25 cellular contexts compared by ENCODE assay signal in genomic region chr11:62811659-62812058, GRCh38. TPM values are rescaled to one million over a fixed set of nuclear protein-coding genes. Genes with fewer than 3 reads are reported as not detected.
A peak's percentile ranks its signal among the peaks of the same experiment; 100 is the strongest.
DNase-seq lines count a peak whose midpoint lies in the region; ATAC-seq and TF ChIP-seq lines count a peak whose summit lies in the region.
"Had no signal": no experiment of that assay in that cellular context is flagged by ENCODE, and none has a peak within 500 bp of the region (broad histone marks: within the 10 kb centered on the region; RNA-seq: fewer than 3 reads in every experiment).

No MANE protein-coding gene starts in this region.

- H3K36me3 ChIP-seq in WERI-Rb-1 = peaks cover 14% of the 10 kb centered on the region
- H3K36me3 ChIP-seq in naive thymus-derived CD4-positive, alpha-beta T cell (ENCODE audit: control insufficient read depth in 2 of 3, insufficient read depth in 3 of 3, low read length in 3 of 3) = peaks cover 0 to 7% (median 0%) of the 10 kb centered on the region in 3 experiments
- H3K36me3 ChIP-seq: HAP-1 had no signal

- H3K27ac ChIP-seq in 22Rv1 = peak overlapping the region; percentile 18; the same call in 1 of the 2 replicates
- no peak overlapping the region for H3K27ac ChIP-seq in WERI-Rb-1
- H3K27ac ChIP-seq in naive thymus-derived CD4-positive, alpha-beta T cell (ENCODE audit: low read depth, low read length) = no peak overlapping the region
- H3K27ac ChIP-seq: SK-N-MC had no signal

- H3K27ac Mint-ChIP-seq in naive thymus-derived CD4-positive, alpha-beta T cell = peak overlapping the region in 6 of 9 donors; percentile 4 to 44 (median 21)
- peak overlapping the region in 1 of 6 donors; percentile 23 for H3K27ac Mint-ChIP-seq in immature natural killer cell

- peaks cover 0 to 13% (median under 1%) of the 10 kb centered on the region in 7 donors for H3K4me1 Mint-ChIP-seq in naive thymus-derived CD4-positive, alpha-beta T cell
- H3K4me1 Mint-ChIP-seq in immature natural killer cell = no peaks in the 10 kb centered on the region

- H3K27me3 ChIP-seq in WERI-Rb-1 (ENCODE audit: insufficient read depth, low read depth, severe bottlenecking) = no peaks in the 10 kb centered on the region
- H3K27me3 ChIP-seq in naive thymus-derived CD4-positive, alpha-beta T cell (ENCODE audit: control insufficient read depth in 2 of 2, insufficient read depth in 2 of 2, low read length in 2 of 2) = no peaks in the 10 kb centered on the region
- H3K27me3 ChIP-seq: BLaER1 treated with 17β-estradiol and CSF1 and Interleukin-3, amounts not matched to agents 10 nM and 100 nM had no signal

- H3K9me3 ChIP-seq in WERI-Rb-1 (ENCODE audit: severe bottlenecking) = no peaks in the 10 kb centered on the region
- H3K9me3 ChIP-seq in naive thymus-derived CD4-positive, alpha-beta T cell (ENCODE audit: control insufficient read depth in 2 of 3, low read length in 3 of 3) = no peaks in the 10 kb centered on the region
- H3K9me3 ChIP-seq: BLaER1 treated with 17β-estradiol and CSF1 and Interleukin-3, amounts not matched to agents 10 nM and 100 nM; HAP-1 had no signal

- CTCF ChIA-PET in naive thymus-derived CD4-positive, alpha-beta T cell (lab: Charles Lee) = interaction anchor here (0.6 kb wide), 3 partner anchors 19 to 189 kb away, joined by 3 to 9 read pairs (median 3); no protein-coding TSS in a partner anchor

- DNase-seq in NCI-H82 (lab: John Stamatoyannopoulos, UW) (peak; percentile 40), NCI-H82 treated with DMSO at 0.1 percent for 48 hours (lab: John Stamatoyannopoulos, UW; ENCODE audit: unreplicated experiment) (no peak), WERI-Rb-1 (peak; percentile 18), omental fat pad (ENCODE audit: low spot score) (no peak), KBM-7 (no peak), immature natural killer cell (no peak)
- DNase-seq in naive thymus-derived CD4-positive, alpha-beta T cell = no peak
- DNase-seq: CD4-positive, alpha-beta memory T cell; COR-L47; GOT3; NCI-H1092; NCI-H1436; NCI-H187; NCI-H2081 treated with DMSO at 0.1 percent for 48 hours; NCI-H2171 treated with DMSO at 0.1 percent for 48 hours; NCI-H345; NCI-H510A treated with DMSO at 0.1 percent for 48 hours; SIG-M5 had no signal

- no peaks in the 10 kb centered on the region for H3K4me1 ChIP-seq in naive thymus-derived CD4-positive, alpha-beta T cell (ENCODE audit: control insufficient read depth in 2 of 2, insufficient read depth in 2 of 2, low read length in 2 of 2)
- H3K4me1 ChIP-seq: HAP-1 had no signal

- H3K4me3 ChIP-seq in WERI-Rb-1 (ENCODE audit: low read depth, low read length) = no peak overlapping the region
- H3K4me3 ChIP-seq in naive thymus-derived CD4-positive, alpha-beta T cell (ENCODE audit: low read length) = no peak overlapping the region
- H3K4me3 ChIP-seq: BLaER1 treated with 17β-estradiol and CSF1 and Interleukin-3, amounts not matched to agents 10 nM and 100 nM; HAP-1; SK-N-MC had no signal

- in situ Hi-C loops in KBM-7 (cut with MboI; ENCODE audit: low pct_unique_long_range_greater_than_20kb, low sequenced_read_pairs) = no loop called here

- peaks cover 0 to 4% (median 0%) of the 10 kb centered on the region in 5 donors for H3K36me3 Mint-ChIP-seq in naive thymus-derived CD4-positive, alpha-beta T cell
- H3K36me3 Mint-ChIP-seq in immature natural killer cell = peaks cover 0 to 4% (median 3%) of the 10 kb centered on the region in 3 donors

- no peaks in the 10 kb centered on the region for H3K27me3 Mint-ChIP-seq in naive thymus-derived CD4-positive, alpha-beta T cell
- peaks cover 0 to 4% (median 2%) of the 10 kb centered on the region in 3 donors for H3K27me3 Mint-ChIP-seq in immature natural killer cell (ENCODE audit: low read depth in 3 of 3)
- H3K27me3 Mint-ChIP-seq: CD4-positive, alpha-beta memory T cell had no signal

- TF ChIP-seq CTCF in 22Rv1 (IDR thresholded peaks at IDR 0.05) = no peak
- TF ChIP-seq CTCF in WERI-Rb-1 (IDR thresholded peaks at IDR 0.05; ENCODE audit: low read depth, low read length) = no peak
- TF ChIP-seq CTCF in omental fat pad (IDR thresholded peaks at IDR 0.05) = no peak

- H3K4me3 Mint-ChIP-seq in naive thymus-derived CD4-positive, alpha-beta T cell = no peak overlapping the region
- H3K4me3 Mint-ChIP-seq in immature natural killer cell = no peak overlapping the region

- intact Hi-C loops in naive thymus-derived CD4-positive, alpha-beta T cell (cut with micrococcal nuclease) = no loop called here

- no peak for ATAC-seq in naive thymus-derived CD4-positive, alpha-beta T cell
- no peak for ATAC-seq in omental fat pad (ENCODE audit: low FRiP score)

- H3K9me3 Mint-ChIP-seq in naive thymus-derived CD4-positive, alpha-beta T cell = no peaks in the 10 kb centered on the region
- no peaks in the 10 kb centered on the region for H3K9me3 Mint-ChIP-seq in immature natural killer cell
- H3K9me3 Mint-ChIP-seq: CD4-positive, alpha-beta memory T cell had no signal

- POLR2A ChIA-PET in naive thymus-derived CD4-positive, alpha-beta T cell (lab: Charles Lee) = interaction anchor here (0.6 to 1.5 kb wide), 7 partner anchors 10 to 38 kb away, joined by 3 to 4 read pairs (median 3); partner anchors contain the start of gene STX5

RNA-seq across cellular contexts. Expression of gene NXF1, which starts 6.4 kb away (rescaled TPM):
- total RNA-seq in naive thymus-derived CD4-positive, alpha-beta T cell = 100 to 1,000 TPM in 4 of 5 experiments, 10 to 100 TPM in 1; 92.1 to 421 (median 195) TPM
- polyA plus RNA-seq in naive thymus-derived CD4-positive, alpha-beta T cell = 100 to 1,000 TPM in 1 of 2 donors, 10 to 100 TPM in 1; 66.9 to 106 TPM
- 100 to 1,000 TPM in 1 of 4 donors, 10 to 100 TPM in 3; 51.9 to 101 (median 78.3) TPM for total RNA-seq in omental fat pad
- polyA plus RNA-seq in immature natural killer cell = 10 to 100 TPM; 42.9 to 73.3 (median 66.0) TPM

RNA-seq across cellular contexts. Expression of gene TMEM223, which starts 19.9 kb away (rescaled TPM):
- total RNA-seq in naive thymus-derived CD4-positive, alpha-beta T cell = 10 to 100 TPM in 3 of 5 experiments, 1 to 10 TPM in 2; 6.3 to 24.5 (median 21.0) TPM
- polyA plus RNA-seq in naive thymus-derived CD4-positive, alpha-beta T cell = 10 to 100 TPM; 58.5 to 60.4 TPM
- total RNA-seq in omental fat pad = 10 to 100 TPM; 20.8 to 45.1 (median 30.3) TPM
- polyA plus RNA-seq in immature natural killer cell = 10 to 100 TPM; 47.9 to 69.7 (median 63.2) TPM

RNA-seq across cellular contexts. Expression of gene STX5, which starts 20.2 kb away (rescaled TPM):
- 100 to 1,000 TPM in 2 of 5 experiments, 10 to 100 TPM in 3; 47.0 to 152 (median 57.3) TPM for total RNA-seq in naive thymus-derived CD4-positive, alpha-beta T cell
- polyA plus RNA-seq in naive thymus-derived CD4-positive, alpha-beta T cell = 10 to 100 TPM; 23.8 to 32.8 TPM
- total RNA-seq in omental fat pad = 10 to 100 TPM; 32.2 to 43.1 (median 37.4) TPM
- 10 to 100 TPM; 46.9 to 47.7 (median 47.6) TPM for polyA plus RNA-seq in immature natural killer cell

RNA-seq across cellular contexts. Expression of gene TEX54, which starts 21.0 kb away (rescaled TPM):
- under 1 TPM in 1 of 5 experiments, not detected in 4; 0.89 TPM for total RNA-seq in naive thymus-derived CD4-positive, alpha-beta T cell
- polyA plus RNA-seq in naive thymus-derived CD4-positive, alpha-beta T cell = 1 to 10 TPM; 1.6 to 2.1 TPM
- not detected for total RNA-seq in omental fat pad
- polyA plus RNA-seq in immature natural killer cell = 1 to 10 TPM in 2 of 3 donors, not detected in 1; 2.0 to 3.1 TPM
- total RNA-seq: CD4-positive, alpha-beta memory T cell; Daoy; G401 had no signal
- polyA plus RNA-seq: AG04450 had no signal

RNA-seq across cellular contexts. Expression of gene TMEM179B, which starts 24.5 kb away (rescaled TPM):
- 10 to 100 TPM; 23.2 to 72.3 (median 50.9) TPM for total RNA-seq in naive thymus-derived CD4-positive, alpha-beta T cell
- 100 to 1,000 TPM; 103 to 113 TPM for polyA plus RNA-seq in naive thymus-derived CD4-positive, alpha-beta T cell
- 10 to 100 TPM; 36.4 to 69.7 (median 57.1) TPM for total RNA-seq in omental fat pad
- polyA plus RNA-seq in immature natural killer cell = 100 to 1,000 TPM; 162 to 290 (median 174) TPM

Comparison
In these comparisons a context has a peak if more than half of its experiments do, and no peak if none do; other contexts are left out.
1. DNase-seq: peak in NCI-H82 (single experiment) and WERI-Rb-1 (single experiment); none in NCI-H82 treated with DMSO at 0.1 percent for 48 hours (single experiment), naive thymus-derived CD4-positive, alpha-beta T cell (0 of 9), omental fat pad (single experiment), KBM-7 (single experiment) and immature natural killer cell (0 of 3).